Comparison of ENCODE assay signal across 9 cellular contexts in the genomic region with DNA sequence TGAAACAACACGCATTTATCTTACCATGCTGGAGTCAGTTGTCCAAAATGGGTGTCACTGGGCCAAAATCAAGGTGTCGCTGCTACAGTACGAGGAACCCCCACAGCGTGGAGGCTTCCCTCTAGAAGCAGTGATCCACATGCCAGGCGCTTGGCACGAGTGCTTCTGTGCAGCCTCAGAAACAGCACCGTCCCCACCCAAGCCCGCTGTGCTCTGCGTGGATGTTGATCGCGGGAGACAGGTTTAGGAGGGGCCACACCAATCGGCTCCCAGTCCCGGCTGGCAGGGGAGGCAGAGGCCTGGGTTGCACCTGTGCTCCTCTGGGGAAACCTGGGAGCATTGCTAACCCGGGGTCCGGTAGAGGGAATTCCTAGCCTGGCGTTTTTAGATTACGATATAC.
"Had no signal": no experiment of that assay in that cellular context is flagged by ENCODE, and none has a peak within 500 bp of the region (broad histone marks: within the 10 kb centered on the region; RNA-seq: fewer than 3 reads in every experiment).

No MANE protein-coding gene starts in this region.

- H3K27ac ChIP-seq: GM23248 had no signal

- H3K9me3 ChIP-seq: HAP-1 had no signal

- H3K4me1 ChIP-seq: HAP-1 had no signal

- H3K4me3 ChIP-seq: GM23248, GM23338, HAP-1 had no signal

- H2AFZ ChIP-seq: GM23248, GM23338 had no signal

- H3K4me2 ChIP-seq: GM23338 had no signal

- H3K9ac ChIP-seq: GM23248 had no signal

- ATAC-seq: GM23338, HCT116 had no signal

- H3K36me3 ChIP-seq: HAP-1 had no signal

- H3K4me3 Mint-ChIP-seq: GM23338, H9, HFFc6 had no signal

- DNase-seq: GM23248, GOT3, H7, H9, HCEC 1CT, HFFc6 had no signal

- H3K27ac Mint-ChIP-seq: GM23338, H9, HFFc6 had no signal
